8 cellular contexts compared by ENCODE assay signal in the genomic region with DNA sequence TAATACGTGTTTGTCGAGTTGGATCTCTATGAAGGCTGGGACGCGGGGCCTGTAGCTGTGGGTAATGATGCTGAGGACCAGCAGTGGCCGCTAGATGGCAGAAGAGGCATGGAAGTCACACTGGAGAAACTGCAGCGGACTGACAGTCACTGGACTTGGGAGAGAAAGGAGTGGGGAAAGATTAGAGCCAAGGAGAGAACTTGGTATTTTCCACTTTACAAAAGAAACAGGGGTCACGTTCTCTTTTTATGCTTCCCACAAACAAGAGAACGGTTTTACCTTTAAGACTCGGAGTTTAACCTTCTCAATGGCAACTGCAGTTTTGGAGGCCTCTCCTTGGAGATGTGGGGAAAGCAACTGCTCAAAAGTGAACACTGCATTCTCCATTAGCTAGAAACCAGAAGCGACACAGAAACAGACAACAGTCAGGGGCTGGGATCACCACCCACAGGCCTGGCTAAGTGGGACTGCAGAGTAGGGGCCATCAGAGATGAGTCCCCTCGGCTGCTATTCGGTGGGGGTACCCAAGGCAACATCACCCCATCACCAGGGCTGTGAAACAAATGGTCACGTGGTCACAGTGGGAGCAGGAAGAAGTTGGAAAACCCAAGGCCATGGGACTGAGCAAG. TPM values are rescaled to one million over a fixed set of nuclear protein-coding genes. Genes with fewer than 3 reads are reported as not detected.
DNase-seq lines count a peak whose midpoint lies in the region; TF ChIP-seq lines count a peak whose summit lies in the region.

No MANE protein-coding gene starts in this region.

- peak overlapping the region; percentile 94 for H3K27ac ChIP-seq in neutrophil

- no peaks in the 10 kb centered on the region for H3K27me3 ChIP-seq in Loucy (ENCODE audit: insufficient read depth, low read length, poor library complexity, severe bottlenecking)
- H3K27me3 ChIP-seq in neutrophil = no peaks in the 10 kb centered on the region

- H3K4me3 ChIP-seq in Loucy (ENCODE audit: low read length, poor library complexity, severe bottlenecking) = no peak overlapping the region
- no peak overlapping the region for H3K4me3 ChIP-seq in foreskin fibroblast (ENCODE audit: low read depth in 1 of 2, low read length in 2 of 2)
- peak overlapping the region; percentile 52 to 54 for H3K4me3 ChIP-seq in neutrophil (ENCODE audit: low read depth in 1 of 2, low read length in 1 of 2)

- no peaks in the 10 kb centered on the region for H3K79me2 ChIP-seq in Loucy (ENCODE audit: insufficient read depth, low read length)

- no peak overlapping the region for H3K9ac ChIP-seq in Loucy (ENCODE audit: low read depth, low read length, poor library complexity, severe bottlenecking)

- no peaks in the 10 kb centered on the region for H3K27me3 Mint-ChIP-seq in activated T-helper 2 cell treated with anti-CD3 and anti-CD28 coated beads, Interferon-gamma antibody, Interleukin-2, Interleukin-4, amounts not matched to agents 10 μg/mL and 5 μg/mL and 100 μg/mL, durations not matched to agents 14 hours and 24 hours and 36 hours (ENCODE audit: low read depth)

- peak; percentile 85 for TF ChIP-seq CTCF in Loucy (conservative IDR thresholded peaks at IDR 0.05; ENCODE audit: low read length)
- peak; percentile 76 for TF ChIP-seq CTCF in foreskin fibroblast (IDR thresholded peaks at IDR 0.05; ENCODE audit: low read depth, low read length)
- peak; percentile 93 for TF ChIP-seq CTCF in neutrophil (IDR thresholded peaks at IDR 0.05)

- H3K36me3 ChIP-seq in Loucy (ENCODE audit: insufficient read depth, low read length) = no peaks in the 10 kb centered on the region
- H3K36me3 ChIP-seq in neutrophil = peaks cover 96% of the 10 kb centered on the region

- no peaks in the 10 kb centered on the region for H4K20me1 ChIP-seq in Loucy (ENCODE audit: insufficient read depth, low read length, poor library complexity, severe bottlenecking)

- peaks cover 24% of the 10 kb centered on the region for H3K36me3 Mint-ChIP-seq in activated T-helper 2 cell treated with anti-CD3 and anti-CD28 coated beads, Interferon-gamma antibody, Interleukin-2, Interleukin-4, amounts not matched to agents 10 μg/mL and 5 μg/mL and 100 μg/mL, durations not matched to agents 14 hours and 24 hours and 36 hours (ENCODE audit: low read depth)

- H3K4me1 Mint-ChIP-seq in activated T-helper 2 cell treated with anti-CD3 and anti-CD28 coated beads, Interferon-gamma antibody, Interleukin-2, Interleukin-4, amounts not matched to agents 10 μg/mL and 5 μg/mL and 100 μg/mL, durations not matched to agents 14 hours and 24 hours and 36 hours (ENCODE audit: low read depth) = peaks cover 2% of the 10 kb centered on the region

- H3K4me1 ChIP-seq in Loucy (ENCODE audit: insufficient read depth, low read length, poor library complexity, severe bottlenecking) = no peaks in the 10 kb centered on the region
- peaks cover 30 to 32% of the 10 kb centered on the region in 2 experiments for H3K4me1 ChIP-seq in neutrophil (ENCODE audit: control insufficient read depth in 1 of 2, insufficient read depth in 1 of 2, low read depth in 1 of 2, low read length in 1 of 2)

- H3K9me3 ChIP-seq in Loucy (ENCODE audit: insufficient read depth, low read depth, low read length) = no peaks in the 10 kb centered on the region
- H3K9me3 ChIP-seq in neutrophil = no peaks in the 10 kb centered on the region

- intact Hi-C loops in activated T-helper 2 cell treated with anti-CD3 and anti-CD28 coated beads, Interferon-gamma antibody, Interleukin-2, Interleukin-4, amounts not matched to agents 10 μg/mL and 5 μg/mL and 100 μg/mL, durations not matched to agents 14 hours and 24 hours and 36 hours (cut with micrococcal nuclease) = loop anchor here (1.0 to 5.0 kb wide), 3 partner anchors 77 to 352 kb away; partner anchors contain the start of genes SWT1 and TRMT1L

- H3K4me3 Mint-ChIP-seq in activated T-helper 2 cell treated with anti-CD3 and anti-CD28 coated beads, Interferon-gamma antibody, Interleukin-2, Interleukin-4, amounts not matched to agents 10 μg/mL and 5 μg/mL and 100 μg/mL, durations not matched to agents 14 hours and 24 hours and 36 hours (ENCODE audit: low read depth) = no peak overlapping the region

- no peaks in the 10 kb centered on the region for H3F3A ChIP-seq in Loucy (ENCODE audit: low read depth)

- no peak overlapping the region; the same call in 1 of the 2 replicates for H2AFZ ChIP-seq in Loucy (ENCODE audit: low read length)

- DNase-seq in EH (ENCODE audit: low read depth) (peak; percentile 85), H4 (ENCODE audit: low spot score) (peak; percentile 76), RPMI8226 (peak; percentile 87), foreskin fibroblast (peak; percentile 82 to 95), stromal cell of bone marrow (ENCODE audit: low read depth) (peak; percentile 74)
- peak; percentile 64 for DNase-seq in activated T-helper 2 cell treated with anti-CD3 and anti-CD28 coated beads, Interferon-gamma antibody, Interleukin-2, Interleukin-4, amounts not matched to agents 10 μg/mL and 5 μg/mL and 100 μg/mL, durations not matched to agents 14 hours and 24 hours and 36 hours (ENCODE audit: low spot score)

- H3K9me2 ChIP-seq in Loucy (replicated peaks; ENCODE audit: low read depth, low read length) = no peaks in the 10 kb centered on the region

- no peaks in the 10 kb centered on the region for H3K9me3 Mint-ChIP-seq in activated T-helper 2 cell treated with anti-CD3 and anti-CD28 coated beads, Interferon-gamma antibody, Interleukin-2, Interleukin-4, amounts not matched to agents 10 μg/mL and 5 μg/mL and 100 μg/mL, durations not matched to agents 14 hours and 24 hours and 36 hours

- H3K27ac Mint-ChIP-seq in activated T-helper 2 cell treated with anti-CD3 and anti-CD28 coated beads, Interferon-gamma antibody, Interleukin-2, Interleukin-4, amounts not matched to agents 10 μg/mL and 5 μg/mL and 100 μg/mL, durations not matched to agents 14 hours and 24 hours and 36 hours = peak overlapping the region; percentile 31

- no peak overlapping the region for H3K4me2 ChIP-seq in Loucy (ENCODE audit: low read depth, low read length, poor library complexity, severe bottlenecking)

RNA-seq across cellular contexts. Expression of gene EDEM3, which starts 51.1 kb away (rescaled TPM):
- total RNA-seq in H4 (2014; rRNA removed; shearing (Covaris generic)) = 21.7 and 28.4 TPM in 2 replicates
- total RNA-seq in activated T-helper 2 cell treated with anti-CD3 and anti-CD28 coated beads, Interferon-gamma antibody, Interleukin-2, Interleukin-4, amounts not matched to agents 10 μg/mL and 5 μg/mL and 100 μg/mL, durations not matched to agents 14 hours and 24 hours and 36 hours = 25.3 and 30.2 TPM in 2 replicates

Comparison
In these comparisons a context has a peak if more than half of its experiments do, and no peak if none do; other contexts are left out.
1. H3K4me3 ChIP-seq: peak in neutrophil (2 of 2); none in Loucy (single experiment) and foreskin fibroblast (0 of 2).
2. Peak in every context shown above with its lines, with median percentiles within 50 percentile points of each other: DNase-seq and CTCF ChIP-seq.